In the genomic region with DNA sequence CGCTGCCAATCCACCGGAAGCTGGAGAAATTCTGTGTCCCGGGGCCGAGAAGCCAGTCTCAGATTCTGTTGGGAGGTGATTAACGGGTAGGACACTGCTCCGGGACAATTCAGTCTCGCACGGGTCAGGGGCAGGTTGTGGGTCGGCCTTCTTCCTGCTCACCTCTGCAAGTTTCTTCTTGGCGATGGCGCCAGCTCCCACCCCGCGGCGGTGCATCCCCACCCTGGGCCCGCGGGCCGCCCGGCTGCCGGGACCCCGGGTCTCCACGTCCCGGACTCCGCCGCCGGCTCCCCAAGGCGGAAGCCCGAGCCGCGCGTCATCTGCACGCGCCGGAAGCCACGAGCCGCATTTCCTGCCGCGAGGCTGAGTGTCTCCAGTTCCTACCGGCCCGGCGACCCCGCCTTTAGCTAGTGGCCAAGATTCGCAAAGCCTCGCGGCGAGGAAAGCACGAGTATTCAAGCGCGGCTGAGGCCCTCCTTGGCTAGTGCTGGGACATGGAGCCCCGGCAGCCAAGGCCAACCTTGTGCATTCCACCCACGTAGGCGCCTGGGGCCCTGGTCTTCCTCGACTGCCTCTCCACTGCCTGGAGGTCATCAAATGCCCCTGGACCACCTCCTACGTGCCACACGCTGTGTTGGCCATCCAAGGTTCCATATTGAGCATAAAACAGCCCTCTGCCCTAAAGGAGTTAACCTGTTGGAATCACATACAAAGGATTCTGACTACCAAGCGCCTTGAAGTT, we compare ENCODE assay signal across 1 cellular context.
TF ChIP-seq lines count a peak whose summit lies in the region.

A gene with protein sequence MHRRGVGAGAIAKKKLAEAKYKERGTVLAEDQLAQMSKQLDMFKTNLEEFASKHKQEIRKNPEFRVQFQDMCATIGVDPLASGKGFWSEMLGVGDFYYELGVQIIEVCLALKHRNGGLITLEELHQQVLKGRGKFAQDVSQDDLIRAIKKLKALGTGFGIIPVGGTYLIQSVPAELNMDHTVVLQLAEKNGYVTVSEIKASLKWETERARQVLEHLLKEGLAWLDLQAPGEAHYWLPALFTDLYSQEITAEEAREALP (minus strand): TSS at position 324 of the 742 bp plus-strand sequence. CDS start 108 bp downstream, at position 216.

TF ChIP-seq in K562, 482 proteins besides CTCF, POLR2A, EP300 and RAD21 (continued from another document and continues in another):
- TF ChIP-seq, protein P1, sequence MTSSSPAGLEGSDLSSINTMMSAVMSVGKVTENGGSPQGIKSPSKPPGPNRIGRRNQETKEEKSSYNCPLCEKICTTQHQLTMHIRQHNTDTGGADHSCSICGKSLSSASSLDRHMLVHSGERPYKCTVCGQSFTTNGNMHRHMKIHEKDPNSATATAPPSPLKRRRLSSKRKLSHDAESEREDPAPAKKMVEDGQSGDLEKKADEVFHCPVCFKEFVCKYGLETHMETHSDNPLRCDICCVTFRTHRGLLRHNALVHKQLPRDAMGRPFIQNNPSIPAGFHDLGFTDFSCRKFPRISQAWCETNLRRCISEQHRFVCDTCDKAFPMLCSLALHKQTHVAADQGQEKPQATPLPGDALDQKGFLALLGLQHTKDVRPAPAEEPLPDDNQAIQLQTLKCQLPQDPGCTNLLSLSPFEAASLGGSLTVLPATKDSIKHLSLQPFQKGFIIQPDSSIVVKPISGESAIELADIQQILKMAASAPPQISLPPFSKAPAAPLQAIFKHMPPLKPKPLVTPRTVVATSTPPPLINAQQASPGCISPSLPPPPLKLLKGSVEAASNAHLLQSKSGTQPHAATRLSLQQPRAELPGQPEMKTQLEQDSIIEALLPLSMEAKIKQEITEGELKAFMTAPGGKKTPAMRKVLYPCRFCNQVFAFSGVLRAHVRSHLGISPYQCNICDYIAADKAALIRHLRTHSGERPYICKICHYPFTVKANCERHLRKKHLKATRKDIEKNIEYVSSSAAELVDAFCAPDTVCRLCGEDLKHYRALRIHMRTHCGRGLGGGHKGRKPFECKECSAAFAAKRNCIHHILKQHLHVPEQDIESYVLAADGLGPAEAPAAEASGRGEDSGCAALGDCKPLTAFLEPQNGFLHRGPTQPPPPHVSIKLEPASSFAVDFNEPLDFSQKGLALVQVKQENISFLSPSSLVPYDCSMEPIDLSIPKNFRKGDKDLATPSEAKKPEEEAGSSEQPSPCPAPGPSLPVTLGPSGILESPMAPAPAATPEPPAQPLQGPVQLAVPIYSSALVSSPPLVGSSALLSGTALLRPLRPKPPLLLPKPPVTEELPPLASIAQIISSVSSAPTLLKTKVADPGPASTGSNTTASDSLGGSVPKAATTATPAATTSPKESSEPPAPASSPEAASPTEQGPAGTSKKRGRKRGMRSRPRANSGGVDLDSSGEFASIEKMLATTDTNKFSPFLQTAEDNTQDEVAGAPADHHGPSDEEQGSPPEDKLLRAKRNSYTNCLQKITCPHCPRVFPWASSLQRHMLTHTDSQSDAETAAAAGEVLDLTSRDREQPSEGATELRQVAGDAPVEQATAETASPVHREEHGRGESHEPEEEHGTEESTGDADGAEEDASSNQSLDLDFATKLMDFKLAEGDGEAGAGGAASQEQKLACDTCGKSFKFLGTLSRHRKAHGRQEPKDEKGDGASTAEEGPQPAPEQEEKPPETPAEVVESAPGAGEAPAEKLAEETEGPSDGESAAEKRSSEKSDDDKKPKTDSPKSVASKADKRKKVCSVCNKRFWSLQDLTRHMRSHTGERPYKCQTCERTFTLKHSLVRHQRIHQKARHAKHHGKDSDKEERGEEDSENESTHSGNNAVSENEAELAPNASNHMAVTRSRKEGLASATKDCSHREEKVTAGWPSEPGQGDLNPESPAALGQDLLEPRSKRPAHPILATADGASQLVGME (CRISPR knock-in tag; IDR thresholded peaks at IDR 0.05) = no peak
- TF ChIP-seq HSF4 (CRISPR knock-in tag; IDR thresholded peaks at IDR 0.05; ENCODE audit: borderline replicate concordance) (no peak), NFE2 (IDR thresholded peaks at IDR 0.05; ENCODE audit: low read depth) (no peak), PHF20 (IDR thresholded peaks at IDR 0.05; ENCODE audit: partially characterized antibody) (peak; percentile 98), SRSF3 (IDR thresholded peaks at IDR 0.05; ENCODE audit: insufficient read depth, low read length) (no peak), RB1 (IDR thresholded peaks at IDR 0.05; ENCODE audit: low read depth) (peak; percentile 85), SIX5 (IDR thresholded peaks at IDR 0.05; ENCODE audit: borderline replicate concordance in 1 of 2, insufficient read depth in 1 of 2, low read depth in 1 of 2, low read length in 2 of 2) (peak in 1 of 2 experiments; percentile 26; a peak in 1 of 4 replicates), MYC (IDR thresholded peaks at IDR 0.05; ENCODE audit: low read depth, low read length) (peak; percentile 97), MYC (CRISPR knock-in tag; IDR thresholded peaks at IDR 0.05; ENCODE audit: borderline replicate concordance, low read depth) (peak; percentile 79; the same call in 1 of the 2 replicates), CREM (IDR thresholded peaks at IDR 0.05; ENCODE audit: low read depth) (peak; percentile 99), POLR2H (tag; IDR thresholded peaks at IDR 0.05; ENCODE audit: low read depth) (peak; percentile 73), TGIF2 (CRISPR knock-in tag; IDR thresholded peaks at IDR 0.05) (no peak; the same call in 1 of the 2 replicates), ZNF57 (CRISPR knock-in tag; IDR thresholded peaks at IDR 0.05) (no peak), ZNF175 (CRISPR knock-in tag; IDR thresholded peaks at IDR 0.05; ENCODE audit: low read depth) (peak; percentile 88; the same call in 1 of the 2 replicates), LCOR (CRISPR knock-in tag; IDR thresholded peaks at IDR 0.05) (0 out of 2 replicates have a peak, but pooled peaks have one; percentile 60), TAF7 (tag; IDR thresholded peaks at IDR 0.05) (0 out of 2 replicates have a peak, but pooled peaks have one; percentile 60), GABPA (tag; conservative IDR thresholded peaks at IDR 0.05; ENCODE audit: low read depth) (peak; percentile 98), XRCC5 (IDR thresholded peaks at IDR 0.05; ENCODE audit: low read depth, low read length) (peak; percentile 29; the same call in 1 of the 2 replicates), CBFB (CRISPR knock-in tag; IDR thresholded peaks at IDR 0.05) (peak; percentile 80), POLR2G (IDR thresholded peaks at IDR 0.05; ENCODE audit: low read depth, low read length) (peak; percentile 97), NR1H2 (CRISPR knock-in tag; IDR thresholded peaks at IDR 0.05) (peak; percentile 90), ZEB2 (IDR thresholded peaks at IDR 0.05) (peak; percentile 17; the same call in 1 of the 2 replicates), JUN (IDR thresholded peaks at IDR 0.05; ENCODE audit: borderline replicate concordance, low read depth, low read length) (peak; percentile 74; the same call in 1 of the 2 replicates), JUN (CRISPR knock-in tag; IDR thresholded peaks at IDR 0.05; ENCODE audit: borderline replicate concordance) (no peak; the same call in 1 of the 2 replicates), EHMT2 (IDR thresholded peaks at IDR 0.05) (peak; percentile 88; the same call in 1 of the 2 replicates), MECOM (CRISPR knock-in tag; IDR thresholded peaks at IDR 0.05) (no peak), XRCC3 (IDR thresholded peaks at IDR 0.05) (no peak), HMGN3 (IDR thresholded peaks at IDR 0.05; ENCODE audit: borderline replicate concordance, extremely low read depth, insufficient read length, low read depth, low read length) (peak; percentile 75), ZNF431 (CRISPR knock-in tag; IDR thresholded peaks at IDR 0.05) (peak; percentile 34; the same call in 1 of the 2 replicates), SIRT6 (IDR thresholded peaks at IDR 0.05; ENCODE audit: low read depth, low read length) (no peak), ELF2 (CRISPR knock-in tag; IDR thresholded peaks at IDR 0.05) (peak; percentile 95), RNF2 (IDR thresholded peaks at IDR 0.05) (peak; percentile 90), CCNT2 (IDR thresholded peaks at IDR 0.05; ENCODE audit: borderline replicate concordance, extremely low read depth, insufficient read length, low read depth, low read length) (peak; percentile 47)
- TF ChIP-seq, protein P2, sequence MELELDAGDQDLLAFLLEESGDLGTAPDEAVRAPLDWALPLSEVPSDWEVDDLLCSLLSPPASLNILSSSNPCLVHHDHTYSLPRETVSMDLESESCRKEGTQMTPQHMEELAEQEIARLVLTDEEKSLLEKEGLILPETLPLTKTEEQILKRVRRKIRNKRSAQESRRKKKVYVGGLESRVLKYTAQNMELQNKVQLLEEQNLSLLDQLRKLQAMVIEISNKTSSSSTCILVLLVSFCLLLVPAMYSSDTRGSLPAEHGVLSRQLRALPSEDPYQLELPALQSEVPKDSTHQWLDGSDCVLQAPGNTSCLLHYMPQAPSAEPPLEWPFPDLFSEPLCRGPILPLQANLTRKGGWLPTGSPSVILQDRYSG (tag; conservative IDR thresholded peaks at IDR 0.05; ENCODE audit: low read depth) = peak; percentile 94
- TF ChIP-seq, protein P3, sequence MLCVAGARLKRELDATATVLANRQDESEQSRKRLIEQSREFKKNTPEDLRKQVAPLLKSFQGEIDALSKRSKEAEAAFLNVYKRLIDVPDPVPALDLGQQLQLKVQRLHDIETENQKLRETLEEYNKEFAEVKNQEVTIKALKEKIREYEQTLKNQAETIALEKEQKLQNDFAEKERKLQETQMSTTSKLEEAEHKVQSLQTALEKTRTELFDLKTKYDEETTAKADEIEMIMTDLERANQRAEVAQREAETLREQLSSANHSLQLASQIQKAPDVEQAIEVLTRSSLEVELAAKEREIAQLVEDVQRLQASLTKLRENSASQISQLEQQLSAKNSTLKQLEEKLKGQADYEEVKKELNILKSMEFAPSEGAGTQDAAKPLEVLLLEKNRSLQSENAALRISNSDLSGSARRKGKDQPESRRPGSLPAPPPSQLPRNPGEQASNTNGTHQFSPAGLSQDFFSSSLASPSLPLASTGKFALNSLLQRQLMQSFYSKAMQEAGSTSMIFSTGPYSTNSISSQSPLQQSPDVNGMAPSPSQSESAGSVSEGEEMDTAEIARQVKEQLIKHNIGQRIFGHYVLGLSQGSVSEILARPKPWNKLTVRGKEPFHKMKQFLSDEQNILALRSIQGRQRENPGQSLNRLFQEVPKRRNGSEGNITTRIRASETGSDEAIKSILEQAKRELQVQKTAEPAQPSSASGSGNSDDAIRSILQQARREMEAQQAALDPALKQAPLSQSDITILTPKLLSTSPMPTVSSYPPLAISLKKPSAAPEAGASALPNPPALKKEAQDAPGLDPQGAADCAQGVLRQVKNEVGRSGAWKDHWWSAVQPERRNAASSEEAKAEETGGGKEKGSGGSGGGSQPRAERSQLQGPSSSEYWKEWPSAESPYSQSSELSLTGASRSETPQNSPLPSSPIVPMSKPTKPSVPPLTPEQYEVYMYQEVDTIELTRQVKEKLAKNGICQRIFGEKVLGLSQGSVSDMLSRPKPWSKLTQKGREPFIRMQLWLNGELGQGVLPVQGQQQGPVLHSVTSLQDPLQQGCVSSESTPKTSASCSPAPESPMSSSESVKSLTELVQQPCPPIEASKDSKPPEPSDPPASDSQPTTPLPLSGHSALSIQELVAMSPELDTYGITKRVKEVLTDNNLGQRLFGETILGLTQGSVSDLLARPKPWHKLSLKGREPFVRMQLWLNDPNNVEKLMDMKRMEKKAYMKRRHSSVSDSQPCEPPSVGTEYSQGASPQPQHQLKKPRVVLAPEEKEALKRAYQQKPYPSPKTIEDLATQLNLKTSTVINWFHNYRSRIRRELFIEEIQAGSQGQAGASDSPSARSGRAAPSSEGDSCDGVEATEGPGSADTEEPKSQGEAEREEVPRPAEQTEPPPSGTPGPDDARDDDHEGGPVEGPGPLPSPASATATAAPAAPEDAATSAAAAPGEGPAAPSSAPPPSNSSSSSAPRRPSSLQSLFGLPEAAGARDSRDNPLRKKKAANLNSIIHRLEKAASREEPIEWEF (CRISPR knock-in tag; IDR thresholded peaks at IDR 0.05) = no peak
- TF ChIP-seq, protein P4, sequence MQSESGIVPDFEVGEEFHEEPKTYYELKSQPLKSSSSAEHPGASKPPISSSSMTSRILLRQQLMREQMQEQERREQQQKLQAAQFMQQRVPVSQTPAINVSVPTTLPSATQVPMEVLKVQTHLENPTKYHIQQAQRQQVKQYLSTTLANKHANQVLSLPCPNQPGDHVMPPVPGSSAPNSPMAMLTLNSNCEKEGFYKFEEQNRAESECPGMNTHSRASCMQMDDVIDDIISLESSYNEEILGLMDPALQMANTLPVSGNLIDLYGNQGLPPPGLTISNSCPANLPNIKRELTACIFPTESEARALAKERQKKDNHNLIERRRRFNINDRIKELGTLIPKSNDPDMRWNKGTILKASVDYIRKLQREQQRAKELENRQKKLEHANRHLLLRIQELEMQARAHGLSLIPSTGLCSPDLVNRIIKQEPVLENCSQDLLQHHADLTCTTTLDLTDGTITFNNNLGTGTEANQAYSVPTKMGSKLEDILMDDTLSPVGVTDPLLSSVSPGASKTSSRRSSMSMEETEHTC (IDR thresholded peaks at IDR 0.05) = 0 out of 2 replicates have a peak, but pooled peaks have one; percentile 35
- TF ChIP-seq, protein P5, sequence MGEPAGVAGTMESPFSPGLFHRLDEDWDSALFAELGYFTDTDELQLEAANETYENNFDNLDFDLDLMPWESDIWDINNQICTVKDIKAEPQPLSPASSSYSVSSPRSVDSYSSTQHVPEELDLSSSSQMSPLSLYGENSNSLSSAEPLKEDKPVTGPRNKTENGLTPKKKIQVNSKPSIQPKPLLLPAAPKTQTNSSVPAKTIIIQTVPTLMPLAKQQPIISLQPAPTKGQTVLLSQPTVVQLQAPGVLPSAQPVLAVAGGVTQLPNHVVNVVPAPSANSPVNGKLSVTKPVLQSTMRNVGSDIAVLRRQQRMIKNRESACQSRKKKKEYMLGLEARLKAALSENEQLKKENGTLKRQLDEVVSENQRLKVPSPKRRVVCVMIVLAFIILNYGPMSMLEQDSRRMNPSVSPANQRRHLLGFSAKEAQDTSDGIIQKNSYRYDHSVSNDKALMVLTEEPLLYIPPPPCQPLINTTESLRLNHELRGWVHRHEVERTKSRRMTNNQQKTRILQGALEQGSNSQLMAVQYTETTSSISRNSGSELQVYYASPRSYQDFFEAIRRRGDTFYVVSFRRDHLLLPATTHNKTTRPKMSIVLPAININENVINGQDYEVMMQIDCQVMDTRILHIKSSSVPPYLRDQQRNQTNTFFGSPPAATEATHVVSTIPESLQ (CRISPR knock-in tag; IDR thresholded peaks at IDR 0.05) = peak; percentile 99
- TF ChIP-seq, protein P6, sequence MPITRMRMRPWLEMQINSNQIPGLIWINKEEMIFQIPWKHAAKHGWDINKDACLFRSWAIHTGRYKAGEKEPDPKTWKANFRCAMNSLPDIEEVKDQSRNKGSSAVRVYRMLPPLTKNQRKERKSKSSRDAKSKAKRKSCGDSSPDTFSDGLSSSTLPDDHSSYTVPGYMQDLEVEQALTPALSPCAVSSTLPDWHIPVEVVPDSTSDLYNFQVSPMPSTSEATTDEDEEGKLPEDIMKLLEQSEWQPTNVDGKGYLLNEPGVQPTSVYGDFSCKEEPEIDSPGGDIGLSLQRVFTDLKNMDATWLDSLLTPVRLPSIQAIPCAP (CRISPR knock-in tag; IDR thresholded peaks at IDR 0.05; ENCODE audit: borderline replicate concordance) = peak; percentile 62; the same call in 1 of the 2 replicates
- TF ChIP-seq, protein P7, sequence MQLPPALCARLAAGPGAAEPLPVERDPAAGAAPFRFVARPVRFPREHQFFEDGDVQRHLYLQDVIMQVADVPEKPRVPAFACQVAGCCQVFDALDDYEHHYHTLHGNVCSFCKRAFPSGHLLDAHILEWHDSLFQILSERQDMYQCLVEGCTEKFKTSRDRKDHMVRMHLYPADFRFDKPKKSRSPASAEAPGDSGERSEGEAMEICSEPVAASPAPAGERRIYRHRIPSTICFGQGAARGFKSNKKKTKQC (CRISPR knock-in tag; IDR thresholded peaks at IDR 0.05) = peak; percentile 80; the same call in 1 of the 2 replicates
